Comparison of ENCODE assay signal across 21 cellular contexts in genomic region chr4:10546-10870, GRCh38. TPM values are rescaled to one million over a fixed set of nuclear protein-coding genes. Genes with fewer than 3 reads are reported as not detected.
A peak's percentile ranks its signal among the peaks of the same experiment; 100 is the strongest.
DNase-seq lines count a peak whose midpoint lies in the region; ATAC-seq and TF ChIP-seq lines count a peak whose summit lies in the region.
"Had no signal": no experiment of that assay in that cellular context is flagged by ENCODE, and none has a peak within 500 bp of the region (broad histone marks: within the 10 kb centered on the region; RNA-seq: fewer than 3 reads in every experiment).

No MANE protein-coding gene starts in this region.

- no peaks in the 10 kb centered on the region for H3K79me2 ChIP-seq in mammary epithelial cell (ENCODE audit: insufficient read depth, low read length)

- intact Hi-C loops in right cardiac atrium (cut with DNase I), result no loop called here
- intact Hi-C loops in cardiac septum (cut with DNase I), result no loop called here
- intact Hi-C loops in esophagus squamous epithelium (cut with DNase I), result no loop called here
- intact Hi-C loops in mammary epithelial cell (cut with micrococcal nuclease), result no loop called here

- H3K4me3 ChIP-seq in right cardiac atrium (ENCODE audit: low read length) (no peak overlapping the region), esophagus squamous epithelium (no peak overlapping the region), mammary epithelial cell (replicated peaks in 1 of 3; ENCODE audit: insufficient read depth in 1 of 3, low read depth in 2 of 3, low read length in 3 of 3) (no peak overlapping the region)
- H3K4me3 ChIP-seq: SK-N-MC had no signal

- H2AFZ ChIP-seq in mammary epithelial cell (ENCODE audit: low read depth, low read length), result no peak overlapping the region

- CTCF ChIA-PET in mammary epithelial cell (lab: Charles Lee; ENCODE audit: low non-redundant PET), result no interaction called here

- TF ChIP-seq POLR2A in esophagus squamous epithelium (IDR thresholded peaks at IDR 0.05), result no peak

- no peak overlapping the region for H3K9ac ChIP-seq in mammary epithelial cell (ENCODE audit: insufficient read depth, low read length)

- DNase-seq in right cardiac atrium, result no peak
- no peak for DNase-seq in cardiac septum (ENCODE audit: low spot score)
- peak; percentile 2 for DNase-seq in HuH-7.5 (ENCODE audit: low spot score)
- DNase-seq in left kidney (ENCODE audit: low read depth, low spot score), result peak; percentile 0
- DNase-seq in esophagus squamous epithelium (lab: John Stamatoyannopoulos, UW), result no peak
- no peak for DNase-seq in NCI-H345 treated with DMSO at 0.1 percent for 48 hours (lab: John Stamatoyannopoulos, UW; ENCODE audit: unreplicated experiment)
- DNase-seq in mammary epithelial cell, result no peak
- no peak for DNase-seq in NCI-H2107 treated with DMSO at 0.1 percent for 48 hours (lab: John Stamatoyannopoulos, UW; ENCODE audit: unreplicated experiment)
- DNase-seq: AML-193, C1 segment of cervical spinal cord, COR-L47, Karpas-422, NCI-H1105 treated with DMSO at 0.1 percent for 48 hours, NCI-H146, NCI-H1930, NCI-H2107, NCI-H526 treated with DMSO at 0.1 percent for 48 hours, SIG-M5 had no signal

- dilution Hi-C loops in mammary epithelial cell (cut with HindIII; ENCODE audit: low sequenced_read_pairs), result no loop called here

- H3K27me3 ChIP-seq in right cardiac atrium (ENCODE audit: control insufficient read depth, insufficient read depth) (no peaks in the 10 kb centered on the region), esophagus squamous epithelium (no peaks in the 10 kb centered on the region), mammary epithelial cell (ENCODE audit: insufficient read depth, low read length) (no peaks in the 10 kb centered on the region)

- no peaks in the 10 kb centered on the region for H4K20me1 ChIP-seq in mammary epithelial cell (ENCODE audit: insufficient read depth, low read length)

- no TSS peak for BruUV-seq in mammary epithelial cell (replicated peaks; lab: Mats Ljungman, UMichigan)

- 82% methylated on average over 30 of the region's 57 CpGs for WGBS in right cardiac atrium
- 94% methylated on average over 7 of the region's 57 CpGs; no CpG with 5 or more reads in 1 of the 2 donors for WGBS in esophagus squamous epithelium, 2 donors
- 100% methylated on average over 3 of the region's 57 CpGs for WGBS in mammary epithelial cell (ENCODE audit: low coverage, missing lambda C conversion rate)

- peak; percentile 51 to 56 for ATAC-seq in right cardiac atrium
- ATAC-seq: Panc1 had no signal

- no peak overlapping the region for H3K27ac ChIP-seq in right cardiac atrium (ENCODE audit: low read length)
- no peak overlapping the region for H3K27ac ChIP-seq in esophagus squamous epithelium
- H3K27ac ChIP-seq in mammary epithelial cell (ENCODE audit: insufficient read depth, low read depth, low read length), result no peak overlapping the region
- H3K27ac ChIP-seq: RWPE1, SK-N-MC had no signal

- TF ChIP-seq CTCF in esophagus squamous epithelium (IDR thresholded peaks at IDR 0.05) (no peak), mammary epithelial cell (conservative IDR thresholded peaks at IDR 0.05 in 1 of 2, IDR thresholded peaks at IDR 0.05 in 1 of 2; ENCODE audit: extremely low read depth in 1 of 2, insufficient read depth in 1 of 2, low read depth in 1 of 2, low read length in 2 of 2) (no peak)

- in situ Hi-C loops in mammary epithelial cell (cut with MboI; ENCODE audit: low sequenced_read_pairs in 2 of 2), result no loop called here

- H3K9me3 ChIP-seq in right cardiac atrium (ENCODE audit: control insufficient read depth, low read length), result no peaks in the 10 kb centered on the region
- peaks cover 0 to 10% (median 0%) of the 10 kb centered on the region in 3 donors for H3K9me3 ChIP-seq in esophagus squamous epithelium
- H3K9me3 ChIP-seq in mammary epithelial cell (replicated peaks; ENCODE audit: insufficient read depth, low read length), result peaks cover 8% of the 10 kb centered on the region

- no peak overlapping the region for H3K4me2 ChIP-seq in mammary epithelial cell (ENCODE audit: insufficient read depth, low read depth, low read length)

- no peaks in the 10 kb centered on the region for H3K36me3 ChIP-seq in esophagus squamous epithelium
- H3K36me3 ChIP-seq in mammary epithelial cell (ENCODE audit: insufficient read depth, low read length), result no peaks in the 10 kb centered on the region

- H3K4me1 ChIP-seq in right cardiac atrium (ENCODE audit: control insufficient read depth, insufficient read depth, low read length), result no peaks in the 10 kb centered on the region
- H3K4me1 ChIP-seq in esophagus squamous epithelium, result no peaks in the 10 kb centered on the region
- no peaks in the 10 kb centered on the region for H3K4me1 ChIP-seq in mammary epithelial cell (ENCODE audit: insufficient read depth, low read length)

RNA-seq across cellular contexts. Expression of gene ZNF595, which starts 42.6 kb away (rescaled TPM):
- total RNA-seq in right cardiac atrium (10 to 100 TPM in 2 of 4 donors, 1 to 10 TPM in 2; 8.3 to 21.6 (median 11.8) TPM), cardiac septum (5.3 TPM), esophagus squamous epithelium (10 to 100 TPM in 1 of 4 donors, 1 to 10 TPM in 3; 6.2 to 28.2 (median 8.9) TPM), mammary epithelial cell (10 to 100 TPM; 13.3 to 15.5 TPM)
- polyA plus RNA-seq in right cardiac atrium (4.4 TPM), mammary epithelial cell (2.4 TPM)
- polyA minus RNA-seq in mammary epithelial cell, result 5.0 TPM

Comparison
In these comparisons a context has a peak if more than half of its experiments do, and no peak if none do; other contexts are left out.
1. DNase-seq: peak in HuH-7.5 (single experiment) and left kidney (single experiment); none in right cardiac atrium (0 of 3), cardiac septum (single experiment), esophagus squamous epithelium (single experiment), NCI-H345 treated with DMSO at 0.1 percent for 48 hours (single experiment), mammary epithelial cell (single experiment) and NCI-H2107 treated with DMSO at 0.1 percent for 48 hours (single experiment).